Comparison of ENCODE assay signal across 1 cellular context in genomic region chr3:30622047-30622545, GRCh38.
TF ChIP-seq lines count a peak whose summit lies in the region.

No MANE protein-coding gene starts in this region.

TF ChIP-seq in SK-N-SH treated with all-trans-retinoic acid at 6 μM for 48 hours, 23 proteins besides CTCF, POLR2A, EP300 and RAD21 (continued from another document):
- TF ChIP-seq TSHZ2 (CRISPR knock-in tag; IDR thresholded peaks at IDR 0.05): no peak
- TF ChIP-seq ISL1 (CRISPR knock-in tag; IDR thresholded peaks at IDR 0.05): no peak
- TF ChIP-seq TOX (CRISPR knock-in tag; IDR thresholded peaks at IDR 0.05; ENCODE audit: borderline replicate concordance): no peak
- no peak for TF ChIP-seq SNAI2 (CRISPR knock-in tag; IDR thresholded peaks at IDR 0.05)
- TF ChIP-seq PATZ1 (CRISPR knock-in tag; IDR thresholded peaks at IDR 0.05; ENCODE audit: borderline replicate concordance): no peak
- TF ChIP-seq ARNTL (CRISPR knock-in tag; IDR thresholded peaks at IDR 0.05; ENCODE audit: borderline replicate concordance, low read depth): no peak
- TF ChIP-seq ZC3H10 (CRISPR knock-in tag; IDR thresholded peaks at IDR 0.05): no peak
- no peak for TF ChIP-seq RARB (CRISPR knock-in tag; IDR thresholded peaks at IDR 0.05)
- TF ChIP-seq ZNF565 (CRISPR knock-in tag; conservative IDR thresholded peaks at IDR 0.05; ENCODE audit: low read depth): no peak
